Comparison of ENCODE assay signal across 13 cellular contexts in the genomic region with DNA sequence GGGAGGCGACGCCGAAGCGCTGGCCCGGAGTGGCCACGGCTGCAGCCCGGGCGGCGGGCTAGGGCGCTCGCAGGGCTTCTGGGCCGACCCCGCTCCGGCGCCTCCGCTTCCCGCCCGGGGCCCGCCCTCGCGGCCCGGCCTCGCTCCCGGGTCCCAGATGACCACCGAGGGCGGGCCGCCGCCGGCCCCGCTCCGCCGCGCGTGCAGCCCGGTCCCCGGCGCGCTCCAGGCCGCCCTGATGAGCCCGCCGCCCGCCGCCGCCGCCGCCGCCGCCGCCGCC. TPM values are rescaled to one million over a fixed set of nuclear protein-coding genes. Genes with fewer than 3 reads are reported as not detected.
DNase-seq lines count a peak whose midpoint lies in the region; ATAC-seq and TF ChIP-seq lines count a peak whose summit lies in the region.
"Had no signal": no experiment of that assay in that cellular context is flagged by ENCODE, and none has a peak within 500 bp of the region (broad histone marks: within the 10 kb centered on the region; RNA-seq: fewer than 3 reads in every experiment).

No MANE protein-coding gene starts in this region.

- no peaks in the 10 kb centered on the region for H3K36me3 ChIP-seq in thymus (ENCODE audit: control insufficient read depth, insufficient read depth)
- no peaks in the 10 kb centered on the region for H3K36me3 ChIP-seq in PC-3 (ENCODE audit: low read depth, low read length)

- H3K36me3 Mint-ChIP-seq in MCF 10A (ENCODE audit: insufficient read depth, unreplicated experiment) (peaks cover 10% of the 10 kb centered on the region), nephron progenitor cell (ENCODE audit: low read depth) (no peaks in the 10 kb centered on the region), type B pancreatic cell (no peaks in the 10 kb centered on the region)
- H3K36me3 Mint-ChIP-seq: natural killer cell treated with Interleukin-12 subunit alpha and Interleukin-12 subunit beta and Interleukin-15 and Interleukin-18, amount 100 ng/mL, for 72 hours had no signal

- H3K27ac ChIP-seq in thymus (ENCODE audit: low read depth) (no peak overlapping the region), PC-3 (ENCODE audit: low read length) (no peak overlapping the region)

- no peaks in the 10 kb centered on the region for H3K9me3 Mint-ChIP-seq in MCF 10A (ENCODE audit: unreplicated experiment)
- no peaks in the 10 kb centered on the region for H3K9me3 Mint-ChIP-seq in nephron progenitor cell
- no peaks in the 10 kb centered on the region for H3K9me3 Mint-ChIP-seq in type B pancreatic cell
- H3K9me3 Mint-ChIP-seq: natural killer cell treated with Interleukin-12 subunit alpha and Interleukin-12 subunit beta and Interleukin-15 and Interleukin-18, amount 100 ng/mL, for 72 hours had no signal

- H3K4me1 ChIP-seq in thymus (ENCODE audit: control insufficient read depth, insufficient read depth, low read length) (no peaks in the 10 kb centered on the region), PC-3 (ENCODE audit: insufficient read depth, low read length) (no peaks in the 10 kb centered on the region)

- no peaks in the 10 kb centered on the region for H3F3A ChIP-seq in PC-3 (ENCODE audit: low read length, unreplicated experiment)

- H3K9me2 ChIP-seq in PC-3 (replicated peaks; ENCODE audit: low read length) = no peaks in the 10 kb centered on the region

- H3K9me3 ChIP-seq in thymus (ENCODE audit: control insufficient read depth) = no peaks in the 10 kb centered on the region
- H3K9me3 ChIP-seq in PC-3 (ENCODE audit: low read length) = no peaks in the 10 kb centered on the region

- H3K79me2 ChIP-seq in PC-3 (ENCODE audit: low read length) = no peaks in the 10 kb centered on the region

- WGBS in thymus = 4% methylated on average over 50 of the region's 50 CpGs

- H3K4me3 ChIP-seq in thymus (ENCODE audit: low read length) = peak overlapping the region; percentile 19
- H3K4me3 ChIP-seq in PC-3 (ENCODE audit: low read length) = no peak overlapping the region

- H4K20me1 ChIP-seq in PC-3 (ENCODE audit: low read length) = no peaks in the 10 kb centered on the region

- POLR2A ChIA-PET in HEK293T (lab: Yijun Ruan, JAX) = interaction anchor here (0.8 to 1.1 kb wide), 2 partner anchors 16 to 78 kb away, joined by 3 read pairs; a partner anchor contains a TSS
- POLR2A ChIA-PET in MCF 10A (lab: Yijun Ruan, JAX) = interaction anchor here (0.7 to 1.5 kb wide), 4 partner anchors 35 to 698 kb away, joined by 3 to 4 read pairs (median 3); no protein-coding TSS in a partner anchor
- POLR2A ChIA-PET in PC-3 (lab: Charles Lee; ENCODE audit: unreplicated experiment) = no interaction called here

- CTCF ChIA-PET in HEK293T (lab: Yijun Ruan, JAX) = interaction anchor here (0.8 kb wide), 1 partner anchor 35 kb away, joined by 4 read pairs; no protein-coding TSS in a partner anchor
- CTCF ChIA-PET in MCF 10A (lab: Yijun Ruan, JAX) = interaction anchor here (0.7 to 3.0 kb wide), 4 partner anchors 23 to 1160 kb away, joined by 3 to 12 read pairs (median 3); no protein-coding TSS in a partner anchor
- CTCF ChIA-PET in PC-3 (lab: Charles Lee) = no interaction called here

- ATAC-seq in GM21717 (IDR thresholded peaks at IDR 0.05; ENCODE audit: unreplicated experiment) (no peak), PC-3 (no peak)
- ATAC-seq: natural killer cell treated with Interleukin-12 subunit alpha and Interleukin-12 subunit beta and Interleukin-15 and Interleukin-18, amount 100 ng/mL, for 72 hours had no signal

- H3K4me3 Mint-ChIP-seq in MCF 10A (ENCODE audit: unreplicated experiment) (peak overlapping the region; percentile 80), nephron progenitor cell (peak overlapping the region; percentile 79), type B pancreatic cell (no peak overlapping the region)

- BruUV-seq in MCF 10A (replicated peaks; lab: Mats Ljungman, UMichigan) (no TSS peak), PC-3 (replicated peaks; lab: Mats Ljungman, UMichigan) (no TSS peak)

- no peak overlapping the region for H2AFZ ChIP-seq in PC-3 (ENCODE audit: low read length)

- H3K27me3 ChIP-seq in thymus (ENCODE audit: control insufficient read depth, insufficient read depth) (peaks cover 96% of the 10 kb centered on the region), PC-3 (ENCODE audit: low read length) (peaks cover 72% of the 10 kb centered on the region)

- DNase-seq in HEK293T (ENCODE audit: extremely low spot score) (no peak), MCF 10A (ENCODE audit: unreplicated experiment) (no peak), nephron progenitor cell (no peak), cerebellar cortex (ENCODE audit: low spot score) (no peak), PC-3 (no peak), type B pancreatic cell (ENCODE audit: extremely low spot score, unreplicated experiment) (no peak)
- DNase-seq: activated naive CD4-positive, alpha-beta T cell treated with Interleukin-2 at 50 U/mL for 16 hours; cerebellar nuclear complex; stimulated activated CD4-positive, alpha-beta T cell treated with anti-CD3 and anti-CD28 coated beads, Interleukin-2, amount 100 ng/mL, for 48 hours had no signal

- intact Hi-C loops in MCF 10A (cut with micrococcal nuclease) (loop anchor here (2.0 kb wide), 1 partner anchor 667 kb away; no protein-coding TSS in a partner anchor), PC-3 (cut with micrococcal nuclease) (no loop called here)

- H3K4me2 ChIP-seq in PC-3 (ENCODE audit: low read length) = no peak overlapping the region

- H3K27ac Mint-ChIP-seq in MCF 10A (ENCODE audit: low read depth, unreplicated experiment) = no peak overlapping the region
- H3K27ac Mint-ChIP-seq in nephron progenitor cell = no peak overlapping the region
- H3K27ac Mint-ChIP-seq in type B pancreatic cell = no peak overlapping the region
- H3K27ac Mint-ChIP-seq: natural killer cell treated with Interleukin-12 subunit alpha and Interleukin-12 subunit beta and Interleukin-15 and Interleukin-18, amount 100 ng/mL, for 72 hours had no signal

- no peak overlapping the region for H3K9ac ChIP-seq in PC-3 (ENCODE audit: low read length)

- H3K4me1 Mint-ChIP-seq in MCF 10A (ENCODE audit: insufficient read depth, unreplicated experiment) (peaks cover 12% of the 10 kb centered on the region), nephron progenitor cell (peaks cover 54% of the 10 kb centered on the region), type B pancreatic cell (ENCODE audit: unreplicated experiment) (peaks cover 23% of the 10 kb centered on the region)

- H3K27me3 Mint-ChIP-seq in MCF 10A (ENCODE audit: insufficient read depth, unreplicated experiment) (no peaks in the 10 kb centered on the region), nephron progenitor cell (ENCODE audit: low read depth, poor library complexity) (peaks cover 94% of the 10 kb centered on the region), type B pancreatic cell (peaks cover 84% of the 10 kb centered on the region)

- TF ChIP-seq CTCF in MCF 10A (IDR thresholded peaks at IDR 0.05; ENCODE audit: unreplicated experiment) = no peak
- no peak for TF ChIP-seq CTCF in nephron progenitor cell (IDR thresholded peaks at IDR 0.05)
- TF ChIP-seq CTCF in PC-3 (conservative IDR thresholded peaks at IDR 0.05; ENCODE audit: low read depth, low read length) = no peak
- TF ChIP-seq CTCF in type B pancreatic cell (conservative IDR thresholded peaks at IDR 0.05) = no peak

TF ChIP-seq in HEK293T, 16 proteins besides CTCF, POLR2A, EP300 and RAD21:
- no peak for TF ChIP-seq LEF1 (IDR thresholded peaks at IDR 0.05; ENCODE audit: borderline replicate concordance)
- TF ChIP-seq SP1 (IDR thresholded peaks at IDR 0.05) = no peak
- no peak for TF ChIP-seq HDGF (IDR thresholded peaks at IDR 0.05; ENCODE audit: borderline replicate concordance)
- no peak for TF ChIP-seq BHLHE40 (IDR thresholded peaks at IDR 0.05; ENCODE audit: borderline replicate concordance)
- no peak for TF ChIP-seq FOXA1 (IDR thresholded peaks at IDR 0.05)
- no peak for TF ChIP-seq L3MBTL2 (conservative IDR thresholded peaks at IDR 0.05)
- 0 out of 2 replicates have a peak, but pooled peaks have one; percentile 1 for TF ChIP-seq ARNT (IDR thresholded peaks at IDR 0.05)
- no peak for TF ChIP-seq CTBP1 (IDR thresholded peaks at IDR 0.05; ENCODE audit: borderline replicate concordance)
- TF ChIP-seq FOXK2 (IDR thresholded peaks at IDR 0.05) = no peak

RNA-seq across cellular contexts. Expression of a gene that starts 0.4 kb away (rescaled TPM):
- 8.0 and 10.0 TPM in 2 replicates for total RNA-seq in MCF 10A (2022)
- 0.30 TPM for polyA plus RNA-seq in thymus
- not detected in 2 replicates for total RNA-seq in PC-3 (2014; rRNA removed)
- total RNA-seq in type B pancreatic cell (ENCODE audit: low replicate concordance) = 2.1 and 8.1 TPM in 2 replicates
- total RNA-seq: natural killer cell treated with Interleukin-12 subunit alpha and Interleukin-12 subunit beta and Interleukin-15 and Interleukin-18, amount 100 ng/mL, for 72 hours; T-helper 2 cell treated with Interferon-gamma antibody and Interleukin-4, amounts not matched to agents 100 ng/mL and 5 ng/mL, for 36 hours had no signal
